ENCODE assay signal across 11 cellular contexts in the genomic region with DNA sequence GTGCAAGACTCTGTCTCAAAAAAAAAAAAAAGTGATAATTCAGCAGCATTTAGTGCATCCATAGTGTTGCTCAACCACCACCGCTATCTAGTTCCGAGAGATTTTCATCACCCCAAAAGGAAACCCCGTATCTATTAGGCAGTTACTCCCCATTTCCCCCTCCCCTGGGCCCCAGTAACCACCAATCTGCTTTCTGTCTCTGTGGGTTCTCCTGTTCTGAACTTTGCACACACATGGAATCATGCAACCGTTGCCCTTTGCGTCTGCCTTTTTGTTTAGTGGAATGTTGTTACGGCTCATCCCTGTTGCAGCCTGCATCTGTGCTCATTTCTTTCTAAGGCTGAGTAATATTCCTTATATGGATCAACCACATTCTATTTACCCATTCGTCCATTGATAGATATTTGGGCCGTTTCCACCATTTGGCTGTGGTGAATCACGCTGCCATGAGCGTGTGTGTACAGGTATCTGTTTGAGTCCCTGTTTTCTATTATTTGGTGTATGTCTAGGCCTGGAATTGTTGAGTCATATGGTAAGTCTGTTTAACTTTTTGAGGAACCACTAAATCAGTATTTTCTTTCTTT. TPM values are rescaled to one million over a fixed set of nuclear protein-coding genes. Genes with fewer than 3 reads are reported as not detected.
DNase-seq lines count a peak whose midpoint lies in the region; ATAC-seq, FAIRE-seq and TF ChIP-seq lines count a peak whose summit lies in the region.
"Had no signal": no experiment of that assay in that cellular context is flagged by ENCODE, and none has a peak within 500 bp of the region (broad histone marks: within the 10 kb centered on the region; RNA-seq: fewer than 3 reads in every experiment).

No MANE protein-coding gene starts in this region.

- POLR2A ChIA-PET in IMR-90 (lab: Charles Lee; ENCODE audit: unreplicated experiment) (no interaction called here), GM12878 (lab: Charles Lee) (interaction anchor here (0.6 to 2.2 kb wide), 14 partner anchors 8 to 314 kb away, joined by 3 to 13 read pairs (median 4); a partner anchor contains a TSS)

- FAIRE-seq in GM12878 (lab: Jason Lieb, UNC): peak; percentile 85
- FAIRE-seq in frontal cortex (lab: Jason Lieb, UNC): no peak

- in situ Hi-C loops in IMR-90 (cut with MboI; ENCODE audit: low sequenced_read_pairs): no loop called here
- in situ Hi-C loops in GM12878 (cut with MboI): loop anchor here (10.0 to 25.0 kb wide), 2 partner anchors 705 to 1897 kb away; a partner anchor contains a TSS

- TF ChIP-seq EP300 in GM12878 (IDR thresholded peaks at IDR 0.05; ENCODE audit: borderline replicate concordance in 1 of 2, control insufficient read depth in 1 of 2, low read depth in 2 of 2, low read length in 2 of 2): peak in 1 of 2 experiments; percentile 58; a peak in 2 of 4 replicates

- ATAC-seq in IMR-90 (ENCODE audit: low read depth) (peak; percentile 92), GM12878 (peak; percentile 67)
- ATAC-seq in stimulated activated naive CD8-positive, alpha-beta T cell treated with anti-CD3 and anti-CD28 coated beads, Interleukin-15, Interleukin-2, amounts not matched to agents 100 U/mL and 50 U/mL, for 24 hours: peak; percentile 68

- no peak overlapping the region for H4K5ac ChIP-seq in IMR-90 (ENCODE audit: low read depth, low read length)

- CTCF ChIA-PET in IMR-90 (lab: Yijun Ruan, JAX): no interaction called here
- CTCF ChIA-PET in GM12878 (lab: Yijun Ruan, JAX): interaction anchor here (1.5 to 2.7 kb wide), 3 partner anchors 13 to 16 kb away, joined by 6 to 14 read pairs (median 7); no protein-coding TSS in a partner anchor

- TF ChIP-seq CTCF in IMR-90 (conservative IDR thresholded peaks at IDR 0.05; ENCODE audit: low read depth, low read length) (no peak), GM12878 (IDR thresholded peaks at IDR 0.05 in 2 of 3, conservative IDR thresholded peaks at IDR 0.05 in 1 of 3; ENCODE audit: control insufficient read depth in 2 of 3, extremely low read depth in 1 of 3, insufficient read depth in 1 of 3, low read depth in 3 of 3, low read length in 3 of 3) (no peak), endothelial cell (IDR thresholded peaks at IDR 0.05; ENCODE audit: unreplicated experiment) (no peak)

- H2BK15ac ChIP-seq in IMR-90 (ENCODE audit: low read depth, low read length): no peak overlapping the region

- H3K27me3 ChIP-seq in IMR-90 (ENCODE audit: control insufficient read depth, insufficient read depth, low read length): no peaks in the 10 kb centered on the region
- no peaks in the 10 kb centered on the region for H3K27me3 ChIP-seq in GM12878 (replicated peaks in 1 of 2; ENCODE audit: control insufficient read depth in 2 of 2, insufficient read depth in 2 of 2, low read length in 1 of 2)
- H3K27me3 ChIP-seq: hepatocyte had no signal

- no peak overlapping the region for H2BK20ac ChIP-seq in IMR-90 (ENCODE audit: low read depth, low read length)

- no peak overlapping the region for H3K56ac ChIP-seq in IMR-90 (ENCODE audit: extremely low read depth, insufficient read depth, low read length)

- H3K36me3 ChIP-seq in IMR-90 (ENCODE audit: control insufficient read depth, insufficient read depth, low read length): no peaks in the 10 kb centered on the region
- H3K36me3 ChIP-seq in GM12878 (ENCODE audit: control insufficient read depth in 2 of 2, insufficient read depth in 2 of 2, low read length in 1 of 2): no peaks in the 10 kb centered on the region

- RAD21 ChIA-PET in GM12878 (lab: Charles Lee; ENCODE audit: unreplicated experiment): interaction anchor here (1.3 to 2.3 kb wide), 2 partner anchors 15 to 17 kb away, joined by 3 to 13 read pairs; no protein-coding TSS in a partner anchor

- 60% methylated on average over 2 of the region's 10 CpGs; no CpG with 5 or more reads in 1 of the 2 experiments for WGBS in IMR-90 (ENCODE audit: extremely low coverage in 2 of 2, insufficient read length in 1 of 2), 2 experiments
- 0% methylated on average over 10 of the region's 10 CpGs for WGBS in GM12878 (ENCODE audit: insufficient coverage, insufficient replicate concordance, low lambda C conversion rate, missing lambda C conversion rate)

- H3K79me1 ChIP-seq in IMR-90 (ENCODE audit: low read depth in 1 of 2, low read length in 2 of 2): no peaks in the 10 kb centered on the region

- no peak overlapping the region; the same call in 1 of the 2 replicates for H4K91ac ChIP-seq in IMR-90 (ENCODE audit: insufficient read depth, low read depth, low read length)

- no peak overlapping the region for H2AK9ac ChIP-seq in IMR-90 (replicated peaks; ENCODE audit: low read depth, low read length, poor library complexity)

- H3K36me3 Mint-ChIP-seq in endothelial cell (ENCODE audit: low read depth, unreplicated experiment): peaks cover 3% of the 10 kb centered on the region

- no peak overlapping the region for H3K4ac ChIP-seq in IMR-90 (ENCODE audit: low read depth, low read length)

- H3K9me1 ChIP-seq in IMR-90 (ENCODE audit: insufficient read depth, low read length): peaks cover 5% of the 10 kb centered on the region; the same call in 1 of the 2 replicates

- H3K4me3 Mint-ChIP-seq in endothelial cell (ENCODE audit: unreplicated experiment): no peak overlapping the region

- no peaks in the 10 kb centered on the region for H4K20me1 ChIP-seq in IMR-90 (ENCODE audit: insufficient read depth, low read length)
- no peaks in the 10 kb centered on the region for H4K20me1 ChIP-seq in GM12878 (ENCODE audit: control insufficient read depth, insufficient read depth)

- no peak overlapping the region for H3K27ac ChIP-seq in IMR-90 (ENCODE audit: insufficient read depth, low read length)
- H3K27ac ChIP-seq in GM12878 (ENCODE audit: control insufficient read depth, insufficient read depth): peak overlapping the region; percentile 90
- H3K27ac ChIP-seq: hepatocyte had no signal

- H3K4me1 ChIP-seq in IMR-90 (ENCODE audit: control insufficient read depth, insufficient read depth, low read length) (no peaks in the 10 kb centered on the region), GM12878 (ENCODE audit: control insufficient read depth, insufficient read depth, low read length) (peaks cover 49% of the 10 kb centered on the region)

- peaks cover 7% of the 10 kb centered on the region for H3K4me1 Mint-ChIP-seq in endothelial cell (ENCODE audit: unreplicated experiment)

- H4K8ac ChIP-seq in IMR-90 (ENCODE audit: low read depth in 2 of 2, low read length in 2 of 2): no peak overlapping the region

- H3K27me3 Mint-ChIP-seq in endothelial cell (ENCODE audit: unreplicated experiment): peaks cover 6% of the 10 kb centered on the region

- H2AK5ac ChIP-seq in IMR-90 (ENCODE audit: low read depth, low read length): no peak overlapping the region

- H3K18ac ChIP-seq in IMR-90 (ENCODE audit: low read depth, low read length): no peak overlapping the region

- no peaks in the 10 kb centered on the region for H3K9me3 Mint-ChIP-seq in endothelial cell (ENCODE audit: unreplicated experiment)

- H3K9ac ChIP-seq in IMR-90 (ENCODE audit: low read depth, low read length): no peak overlapping the region
- H3K9ac ChIP-seq in GM12878 (ENCODE audit: control insufficient read depth, insufficient read depth, low read length): peak overlapping the region; percentile 60

- peak overlapping the region; percentile 17 for H2BK5ac ChIP-seq in IMR-90 (ENCODE audit: low read depth, low read length, poor library complexity, severe bottlenecking)

- TF ChIP-seq POLR2A in IMR-90 (IDR thresholded peaks at IDR 0.05; ENCODE audit: low read depth, low read length) (no peak), GM12878 (IDR thresholded peaks at IDR 0.05; ENCODE audit: low read depth, low read length) (no peak)

- H3K4me2 ChIP-seq in IMR-90 (ENCODE audit: low read depth, low read length) (peak overlapping the region; percentile 55; the same call in 1 of the 2 replicates), GM12878 (ENCODE audit: control insufficient read depth, insufficient read depth) (peak overlapping the region; percentile 85)
- H3K4me2 ChIP-seq: hepatocyte had no signal

- no TSS peak for BruUV-seq in IMR-90 (replicated peaks; lab: Mats Ljungman, UMichigan)
- no TSS peak for BruUV-seq in GM12878 (replicated peaks; lab: Mats Ljungman, UMichigan)

- intact Hi-C loops in IMR-90 (cut with micrococcal nuclease) (no loop called here), GM12878 (cut with micrococcal nuclease; ENCODE audit: unreplicated experiment) (loop anchor here (10.0 kb wide), 1 partner anchor 715 kb away; no protein-coding TSS in a partner anchor)

- no peak overlapping the region for H3K27ac Mint-ChIP-seq in endothelial cell (ENCODE audit: unreplicated experiment)

- no peak overlapping the region for H3K23ac ChIP-seq in IMR-90 (ENCODE audit: low read depth, low read length)

- DNase-seq in activated naive CD4-positive, alpha-beta T cell treated with Interleukin-2 at 50 U/mL for 16 hours: peak; percentile 44
- no peak for DNase-seq in activated naive CD4-positive, alpha-beta T cell treated with anti-CD3 and anti-CD28 coated beads, Interleukin-2, amount 50 U/mL, for 16 hours
- DNase-seq in IMR-90: peak; percentile 89
- DNase-seq in GM12878 (ENCODE audit: low read depth, low spot score): peak; percentile 77
- DNase-seq in stimulated activated naive CD8-positive, alpha-beta T cell treated with anti-CD3 and anti-CD28 coated beads, Interleukin-15, Interleukin-2, amounts not matched to agents 100 U/mL and 50 U/mL, for 24 hours: no peak
- no peak for DNase-seq in frontal cortex (ENCODE audit: low spot score in 2 of 2)
- DNase-seq in endothelial cell (ENCODE audit: low spot score): no peak
- DNase-seq in central memory CD4-positive, alpha-beta T cell: no peak
- DNase-seq: NCI-H2081 treated with DMSO at 0.1 percent for 48 hours had no signal

- peak overlapping the region; percentile 35 for H2AFZ ChIP-seq in IMR-90 (replicated peaks; ENCODE audit: low read length, poor library complexity)
- H2AFZ ChIP-seq in GM12878 (ENCODE audit: control insufficient read depth, low read depth, low read length): peak overlapping the region; percentile 43; the same call in 1 of the 2 replicates
- H2AFZ ChIP-seq: hepatocyte had no signal

- no peak overlapping the region for H2BK120ac ChIP-seq in IMR-90 (ENCODE audit: low read depth, low read length)

- dilution Hi-C loops in IMR-90 (cut with HindIII; ENCODE audit: low sequenced_read_pairs, unreplicated experiment): no loop called here

- no peaks in the 10 kb centered on the region; the same call in none of the 2 replicates for H3K79me2 ChIP-seq in GM12878 (ENCODE audit: control insufficient read depth, insufficient read depth, low read length)
- H3K79me2 ChIP-seq: hepatocyte had no signal

- SMC1A ChIA-PET in GM12878 (lab: Charles Lee; ENCODE audit: uncharacterized antibody, unreplicated experiment): interaction anchor here (0.9 to 1.5 kb wide), 3 partner anchors 17 to 34 kb away, joined by 3 read pairs; no protein-coding TSS in a partner anchor

- TF ChIP-seq RAD21 in IMR-90 (IDR thresholded peaks at IDR 0.05; ENCODE audit: low read length) (no peak), GM12878 (IDR thresholded peaks at IDR 0.05; ENCODE audit: insufficient read depth, low read depth, low read length) (no peak)

- no peaks in the 10 kb centered on the region for H3K9me3 ChIP-seq in IMR-90 (ENCODE audit: control insufficient read depth, insufficient read depth, low read length)
- H3K9me3 ChIP-seq in GM12878 (replicated peaks; ENCODE audit: control insufficient read depth, insufficient read depth, low read length): no peaks in the 10 kb centered on the region

- no peak overlapping the region for H3K4me3 ChIP-seq in IMR-90 (ENCODE audit: insufficient read depth, low read depth, low read length)
- peak overlapping the region; percentile 6; the same call in 1 of the 2 replicates for H3K4me3 ChIP-seq in GM12878
- H3K4me3 ChIP-seq: hepatocyte had no signal

- no peak overlapping the region for H3K14ac ChIP-seq in IMR-90 (replicated peaks; ENCODE audit: low read depth, low read length)

RNA-seq across cellular contexts. Expression of a gene that starts 8.7 kb away (rescaled TPM):
- total RNA-seq in IMR-90 (2012; rRNA removed): 11.1 and 14.7 TPM in 2 replicates
- polyA plus RNA-seq in IMR-90 (2012; rRNA removed): 63.1 and 77.3 TPM in 2 replicates
- polyA plus RNA-seq in IMR-90 (2012; cell fraction: cytosol; rRNA removed): 38.9 and 89.5 TPM in 2 replicates
- polyA plus RNA-seq in IMR-90 (2012; cell fraction: nucleus; rRNA removed; ENCODE audit: low replicate concordance): 27.9 and 43.7 TPM in 2 replicates
- total RNA-seq in GM12878 (2013; cell fraction: nucleolus; rRNA removed): 161 and 167 TPM in 2 replicates
- 189 and 212 TPM in 2 replicates for total RNA-seq in GM12878 (2014; rRNA removed)
- total RNA-seq in GM12878 (2014; rRNA removed; fragmentation: Illumina TruSeq; extraction: Trizol): 112 and 126 TPM in 2 replicates
- 291 and 310 TPM in 2 replicates for total RNA-seq in GM12878 (2021)
- polyA plus RNA-seq in GM12878 (2011; ENCODE audit: low read depth): 105 TPM
- polyA plus RNA-seq in GM12878 (2011; rRNA removed): 134 and 329 TPM in 2 replicates
- 630 and 860 TPM in 2 replicates for polyA plus RNA-seq in GM12878 (2011; cell fraction: cytosol; rRNA removed)
- polyA plus RNA-seq in GM12878 (2011; cell fraction: nucleus; rRNA removed): 304 and 332 TPM in 2 replicates
- 386 and 393 TPM in 2 replicates for polyA plus RNA-seq in GM12878 (2012)
- 69.3 and 212 TPM in 2 replicates for polyA plus RNA-seq in GM12878 (2014; fragmentation: Illumina TruSeq; extraction: Trizol)
- polyA plus RNA-seq in GM12878 (2014; fragmentation: Nextera tagmentation; extraction: Ambion mirVana): 10 to 100 TPM in 1 of 2 experiments, 1 to 10 TPM in 1; 4.4 to 28.8 TPM
- polyA plus RNA-seq in GM12878 (2014; rRNA removed): 310 and 312 TPM in 2 replicates
- 100 to 1,000 TPM; 491 to 529 TPM for polyA plus RNA-seq in GM12878 (2016; fragmentation: Nextera tagmentation; extraction: Ambion mirVana)
- 329 and 477 TPM in 2 replicates for polyA minus RNA-seq in GM12878 (2011; rRNA and poly(A)+ RNA removed)
- polyA minus RNA-seq in GM12878 (2011; cell fraction: cytosol; rRNA and poly(A)+ RNA removed): 131 and 150 TPM in 2 replicates
- 60.8 and 82.3 TPM in 2 replicates for polyA minus RNA-seq in GM12878 (2011; cell fraction: nucleus; rRNA and poly(A)+ RNA removed)
- 6.1 TPM for total RNA-seq in frontal cortex
- 72.6 TPM for total RNA-seq in endothelial cell (ENCODE audit: unreplicated experiment)

RNA-seq across cellular contexts. Expression of a gene that starts 13.5 kb away (rescaled TPM):
- total RNA-seq in IMR-90 (2012; rRNA removed) (not detected in 2 replicates), GM12878 (2014; rRNA removed) (2.1 and 5.9 TPM in 2 replicates), GM12878 (2014; rRNA removed; fragmentation: Illumina TruSeq; extraction: Trizol) (1.6 and 1.9 TPM in 2 replicates), GM12878 (2021) (3.1 and 4.4 TPM in 2 replicates), frontal cortex (2.0 TPM), endothelial cell (ENCODE audit: unreplicated experiment) (not detected)
- polyA plus RNA-seq in IMR-90 (2012; rRNA removed) (not detected in 2 replicates), GM12878 (2011; rRNA removed) (2.2 and 3.5 TPM in 2 replicates), GM12878 (2014; fragmentation: Illumina TruSeq; extraction: Trizol) (0.22 and 1.4 TPM in 2 replicates), GM12878 (2014; fragmentation: Nextera tagmentation; extraction: Ambion mirVana) (under 1 TPM; 0.20 to 0.48 TPM), GM12878 (2014; rRNA removed) (4.8 and 5.6 TPM in 2 replicates), GM12878 (2016; fragmentation: Nextera tagmentation; extraction: Ambion mirVana) (1 to 10 TPM; 3.0 to 4.5 TPM)
- not detected in 2 replicates for polyA plus RNA-seq in IMR-90 (2012; cell fraction: cytosol; rRNA removed)
- polyA plus RNA-seq in IMR-90 (2012; cell fraction: nucleus; rRNA removed; ENCODE audit: low replicate concordance): not detected in 2 replicates
- 3.6 and 5.5 TPM in 2 replicates for total RNA-seq in GM12878 (2013; cell fraction: nucleolus; rRNA removed)
- polyA plus RNA-seq in GM12878 (2011; ENCODE audit: low read depth): 1.5 TPM
- polyA plus RNA-seq in GM12878 (2011; cell fraction: cytosol; rRNA removed): 4.1 and 4.5 TPM in 2 replicates
- polyA plus RNA-seq in GM12878 (2011; cell fraction: nucleus; rRNA removed): 5.0 and 11.8 TPM in 2 replicates
- polyA plus RNA-seq in GM12878 (2012): 3.6 and 6.7 TPM in 2 replicates
- 2.9 and 5.1 TPM in 2 replicates for polyA minus RNA-seq in GM12878 (2011; rRNA and poly(A)+ RNA removed)
- polyA minus RNA-seq in GM12878 (2011; cell fraction: cytosol; rRNA and poly(A)+ RNA removed): 2.7 TPM in 1 of 2 replicates, not detected in the other
- 0.36 and 4.7 TPM in 2 replicates for polyA minus RNA-seq in GM12878 (2011; cell fraction: nucleus; rRNA and poly(A)+ RNA removed)
- polyA plus RNA-seq: BJ had no signal

RNA-seq across cellular contexts. Expression of a gene that starts 27.2 kb away (rescaled TPM):
- total RNA-seq in IMR-90 (2012; rRNA removed) (109 and 219 TPM in 2 replicates), GM12878 (2014; rRNA removed) (93.2 and 102 TPM in 2 replicates), GM12878 (2014; rRNA removed; fragmentation: Illumina TruSeq; extraction: Trizol) (49.9 and 53.4 TPM in 2 replicates), GM12878 (2021) (89.7 and 96.3 TPM in 2 replicates), frontal cortex (3.7 TPM), endothelial cell (ENCODE audit: unreplicated experiment) (23.8 TPM)
- polyA plus RNA-seq in IMR-90 (2012; rRNA removed) (150 and 181 TPM in 2 replicates), GM12878 (2011; rRNA removed) (32.6 and 62.7 TPM in 2 replicates), GM12878 (2014; fragmentation: Illumina TruSeq; extraction: Trizol) (27.4 and 55.2 TPM in 2 replicates), GM12878 (2014; fragmentation: Nextera tagmentation; extraction: Ambion mirVana) (10 to 100 TPM in 1 of 2 experiments, 1 to 10 TPM in 1; 4.6 to 13.0 TPM), GM12878 (2014; rRNA removed) (127 and 128 TPM in 2 replicates), GM12878 (2016; fragmentation: Nextera tagmentation; extraction: Ambion mirVana) (100 to 1,000 TPM; 168 to 175 TPM)
- 133 and 160 TPM in 2 replicates for polyA plus RNA-seq in IMR-90 (2012; cell fraction: cytosol; rRNA removed)
- polyA plus RNA-seq in IMR-90 (2012; cell fraction: nucleus; rRNA removed; ENCODE audit: low replicate concordance): 27.2 and 110 TPM in 2 replicates
- 11.3 and 13.8 TPM in 2 replicates for total RNA-seq in GM12878 (2013; cell fraction: nucleolus; rRNA removed)
- 34.9 TPM for polyA plus RNA-seq in GM12878 (2011; ENCODE audit: low read depth)
- polyA plus RNA-seq in GM12878 (2011; cell fraction: cytosol; rRNA removed): 161 and 278 TPM in 2 replicates
- polyA plus RNA-seq in GM12878 (2011; cell fraction: nucleus; rRNA removed): 136 and 156 TPM in 2 replicates
- polyA plus RNA-seq in GM12878 (2012): 62.9 and 70.7 TPM in 2 replicates
- polyA minus RNA-seq in GM12878 (2011; rRNA and poly(A)+ RNA removed): 92.8 and 202 TPM in 2 replicates
- 47.4 and 52.8 TPM in 2 replicates for polyA minus RNA-seq in GM12878 (2011; cell fraction: cytosol; rRNA and poly(A)+ RNA removed)
- 23.5 and 34.4 TPM in 2 replicates for polyA minus RNA-seq in GM12878 (2011; cell fraction: nucleus; rRNA and poly(A)+ RNA removed)

RNA-seq across cellular contexts. Expression of a gene that starts 27.5 kb away (rescaled TPM):
- total RNA-seq in IMR-90 (2012; rRNA removed) (45.5 and 65.1 TPM in 2 replicates), GM12878 (2014; rRNA removed) (60.7 and 79.9 TPM in 2 replicates), GM12878 (2014; rRNA removed; fragmentation: Illumina TruSeq; extraction: Trizol) (51.9 and 54.3 TPM in 2 replicates), GM12878 (2021) (45.8 and 47.0 TPM in 2 replicates), frontal cortex (33.4 TPM), endothelial cell (ENCODE audit: unreplicated experiment) (135 TPM)
- polyA plus RNA-seq in IMR-90 (2012; rRNA removed) (29.9 and 41.0 TPM in 2 replicates), GM12878 (2011; rRNA removed) (46.3 and 58.9 TPM in 2 replicates), GM12878 (2014; fragmentation: Illumina TruSeq; extraction: Trizol) (70.8 and 77.9 TPM in 2 replicates), GM12878 (2014; fragmentation: Nextera tagmentation; extraction: Ambion mirVana) (10 to 100 TPM; 50.3 to 98.8 TPM), GM12878 (2014; rRNA removed) (51.2 and 68.7 TPM in 2 replicates), GM12878 (2016; fragmentation: Nextera tagmentation; extraction: Ambion mirVana) (10 to 100 TPM; 36.1 to 41.3 TPM)
- polyA plus RNA-seq in IMR-90 (2012; cell fraction: cytosol; rRNA removed): 31.0 and 49.3 TPM in 2 replicates
- polyA plus RNA-seq in IMR-90 (2012; cell fraction: nucleus; rRNA removed; ENCODE audit: low replicate concordance): 22.5 and 29.1 TPM in 2 replicates
- 58.4 and 68.9 TPM in 2 replicates for total RNA-seq in GM12878 (2013; cell fraction: nucleolus; rRNA removed)
- polyA plus RNA-seq in GM12878 (2011; ENCODE audit: low read depth): 95.9 TPM
- 72.4 and 108 TPM in 2 replicates for polyA plus RNA-seq in GM12878 (2011; cell fraction: cytosol; rRNA removed)
- 100 and 117 TPM in 2 replicates for polyA plus RNA-seq in GM12878 (2011; cell fraction: nucleus; rRNA removed)
- polyA plus RNA-seq in GM12878 (2012): 54.5 and 55.0 TPM in 2 replicates
- polyA minus RNA-seq in GM12878 (2011; rRNA and poly(A)+ RNA removed): 66.9 and 116 TPM in 2 replicates
- polyA minus RNA-seq in GM12878 (2011; cell fraction: cytosol; rRNA and poly(A)+ RNA removed): 25.5 and 26.8 TPM in 2 replicates
- 18.5 and 31.9 TPM in 2 replicates for polyA minus RNA-seq in GM12878 (2011; cell fraction: nucleus; rRNA and poly(A)+ RNA removed)

RNA-seq across cellular contexts. Expression of a gene that starts 29.1 kb away (rescaled TPM):
- not detected in 2 replicates for total RNA-seq in IMR-90 (2012; rRNA removed)
- not detected in 2 replicates for polyA plus RNA-seq in IMR-90 (2012; rRNA removed)
- polyA plus RNA-seq in IMR-90 (2012; cell fraction: cytosol; rRNA removed): not detected in 2 replicates
- polyA plus RNA-seq in IMR-90 (2012; cell fraction: nucleus; rRNA removed; ENCODE audit: low replicate concordance): 0.01 TPM in 1 of 2 replicates, not detected in the other
- total RNA-seq in GM12878 (2013; cell fraction: nucleolus; rRNA removed): 310 and 316 TPM in 2 replicates
- total RNA-seq in GM12878 (2014; rRNA removed): 40.9 and 41.9 TPM in 2 replicates
- 22.2 and 25.4 TPM in 2 replicates for total RNA-seq in GM12878 (2014; rRNA removed; fragmentation: Illumina TruSeq; extraction: Trizol)
- total RNA-seq in GM12878 (2021): 120 and 128 TPM in 2 replicates
- polyA plus RNA-seq in GM12878 (2011; ENCODE audit: low read depth): 110 TPM
- 19.5 and 36.5 TPM in 2 replicates for polyA plus RNA-seq in GM12878 (2011; rRNA removed)
- 62.8 and 67.7 TPM in 2 replicates for polyA plus RNA-seq in GM12878 (2011; cell fraction: cytosol; rRNA removed)
- 353 and 365 TPM in 2 replicates for polyA plus RNA-seq in GM12878 (2011; cell fraction: nucleus; rRNA removed)
- 116 and 163 TPM in 2 replicates for polyA plus RNA-seq in GM12878 (2012)
- polyA plus RNA-seq in GM12878 (2014; fragmentation: Illumina TruSeq; extraction: Trizol): 16.7 and 45.9 TPM in 2 replicates
- polyA plus RNA-seq in GM12878 (2014; fragmentation: Nextera tagmentation; extraction: Ambion mirVana): 1 to 10 TPM; 2.7 to 8.4 TPM
- 118 and 129 TPM in 2 replicates for polyA plus RNA-seq in GM12878 (2014; rRNA removed)
- polyA plus RNA-seq in GM12878 (2016; fragmentation: Nextera tagmentation; extraction: Ambion mirVana): 10 to 100 TPM; 38.2 to 48.1 TPM
- polyA minus RNA-seq in GM12878 (2011; rRNA and poly(A)+ RNA removed): 87.9 and 94.3 TPM in 2 replicates
- 17.8 and 22.5 TPM in 2 replicates for polyA minus RNA-seq in GM12878 (2011; cell fraction: cytosol; rRNA and poly(A)+ RNA removed)
- polyA minus RNA-seq in GM12878 (2011; cell fraction: nucleus; rRNA and poly(A)+ RNA removed): 96.8 and 128 TPM in 2 replicates
- 0.41 TPM for total RNA-seq in frontal cortex
- total RNA-seq in endothelial cell (ENCODE audit: unreplicated experiment): 55.8 TPM
- polyA plus RNA-seq: BJ had no signal

Comparison
In these comparisons a context has a peak if more than half of its experiments do, and no peak if none do; other contexts are left out.
1. DNase-seq: peak in activated naive CD4-positive, alpha-beta T cell treated with Interleukin-2 at 50 U/mL for 16 hours (single experiment), IMR-90 (single experiment) and GM12878 (single experiment); none in activated naive CD4-positive, alpha-beta T cell treated with anti-CD3 and anti-CD28 coated beads, Interleukin-2, amount 50 U/mL, for 16 hours (single experiment), stimulated activated naive CD8-positive, alpha-beta T cell treated with anti-CD3 and anti-CD28 coated beads, Interleukin-15, Interleukin-2, amounts not matched to agents 100 U/mL and 50 U/mL, for 24 hours (single experiment), frontal cortex (0 of 2), endothelial cell (single experiment) and central memory CD4-positive, alpha-beta T cell (single experiment).
2. Peak in every context shown above with its lines, with median percentiles within 50 percentile points of each other: ATAC-seq.